1 cellular context compared by ENCODE assay signal in genomic region chr20:38874460-38875169, GRCh38.
TF ChIP-seq lines count a peak whose summit lies in the region.

No MANE protein-coding gene starts in this region.

TF ChIP-seq in liver, 16 proteins besides CTCF, POLR2A, EP300 and RAD21 (continued from another document):
- no peak for TF ChIP-seq YY1 (IDR thresholded peaks at IDR 0.05)
